In genomic region chr6:166341915-166342292, GRCh38 we compare ENCODE assay signal across 8 cellular contexts. TPM values are rescaled to one million over a fixed set of nuclear protein-coding genes. Genes with fewer than 3 reads are reported as not detected.
DNase-seq lines count a peak whose midpoint lies in the region; ATAC-seq, FAIRE-seq and TF ChIP-seq lines count a peak whose summit lies in the region.

No MANE protein-coding gene starts in this region.

- no peak for TF ChIP-seq POLR2A in K562 (conservative IDR thresholded peaks at IDR 0.05)

- H3K27ac ChIP-seq in BLaER1 treated with 17β-estradiol and CSF1 and Interleukin-3, amounts not matched to agents 10 nM and 100 nM: peak overlapping the region; percentile 95 to 100 (median 97)
- H3K27ac ChIP-seq in KMS-11 (peak overlapping the region; percentile 81), K562 (ENCODE audit: extremely low read depth, low read depth, low read length) (peak overlapping the region; percentile 96), left lung (peak overlapping the region; percentile 90 to 99), thymus (ENCODE audit: low read depth) (peak overlapping the region; percentile 90)

- H3K79me2 ChIP-seq in KMS-11 (ENCODE audit: insufficient read depth, low read depth) (peaks cover 55% of the 10 kb centered on the region), K562 (ENCODE audit: control insufficient read depth, insufficient read depth, low read length) (peaks cover 65% of the 10 kb centered on the region)

- H3K4me3 ChIP-seq in BLaER1 treated with 17β-estradiol and CSF1 and Interleukin-3, amounts not matched to agents 10 nM and 100 nM: peak overlapping the region; percentile 81 to 97 (median 90)
- no peak overlapping the region for H3K4me3 ChIP-seq in KMS-11 (IDR thresholded peaks at IDR 0.05; ENCODE audit: insufficient read depth, low read depth, low read length)
- peak overlapping the region; percentile 98 for H3K4me3 ChIP-seq in K562
- H3K4me3 ChIP-seq in left lung: peak overlapping the region; percentile 78 to 93
- peak overlapping the region; percentile 91 for H3K4me3 ChIP-seq in thymus (ENCODE audit: low read length)

- peak overlapping the region; percentile 87 to 99 (median 96) for H3K9ac ChIP-seq in BLaER1 treated with 17β-estradiol and CSF1 and Interleukin-3, amounts not matched to agents 10 nM and 100 nM
- H3K9ac ChIP-seq in KMS-11 (peak overlapping the region; percentile 99), K562 (ENCODE audit: insufficient read depth in 1 of 2, low read depth in 2 of 2, low read length in 2 of 2) (peak overlapping the region; percentile 96 to 98)

- DNase-seq in K562 (ENCODE audit: extremely low read depth in 1 of 4, low spot score in 3 of 4) (no peak), left lung (no peak), frontal cortex (ENCODE audit: low spot score in 2 of 2) (no peak), foreskin melanocyte (no peak), HuH-7 (ENCODE audit: low spot score) (no peak)

- intact Hi-C loops in K562 (cut with micrococcal nuclease) (loop anchor here (2.0 kb wide), 1 partner anchor 41 kb away; the partner anchor contains the start of gene MPC1), left lung (cut with DNase I) (no loop called here)

- BruUV-seq in K562 (replicated peaks; lab: Mats Ljungman, UMichigan): TSS peak; percentile 69

- peaks cover 51 to 67% (median 59%) of the 10 kb centered on the region in 10 experiments for H3K4me1 ChIP-seq in BLaER1 treated with 17β-estradiol and CSF1 and Interleukin-3, amounts not matched to agents 10 nM and 100 nM
- H3K4me1 ChIP-seq in KMS-11 (ENCODE audit: low read depth, poor library complexity, severe bottlenecking) (peaks cover 21% of the 10 kb centered on the region), K562 (replicated peaks in 1 of 2; ENCODE audit: control insufficient read depth in 2 of 2, insufficient read depth in 2 of 2, low read length in 2 of 2) (peaks cover 10 to 18% of the 10 kb centered on the region in 2 experiments; a peak in 4 of 5 replicates), left lung (peaks cover 10 to 50% of the 10 kb centered on the region in 2 donors), thymus (ENCODE audit: control insufficient read depth, insufficient read depth, low read length) (peaks cover 14% of the 10 kb centered on the region)

- H2AFZ ChIP-seq in KMS-11 (ENCODE audit: low read depth): peak overlapping the region; percentile 92
- H2AFZ ChIP-seq in K562 (ENCODE audit: low read depth, low read length): peak overlapping the region; percentile 100

- POLR2A ChIA-PET in K562 (lab: Yijun Ruan, JAX): interaction anchor here (0.6 to 1.8 kb wide), 2 partner anchors 10 to 42 kb away, joined by 3 to 9 read pairs; no protein-coding TSS in a partner anchor

- CTCF ChIA-PET in K562 (lab: Yijun Ruan, JAX; ENCODE audit: low intra/inter-chr PET ratio): no interaction called here

- TF ChIP-seq EP300 in K562 (IDR thresholded peaks at IDR 0.05; ENCODE audit: low read length): no peak

- WGBS in K562 (ENCODE audit: insufficient coverage, low coverage, missing lambda C conversion rate): 2% methylated on average over 12 of the region's 12 CpGs
- WGBS in thymus: under 1% methylated on average over 12 of the region's 12 CpGs

- ATAC-seq in K562: peak; percentile 6
- peak; percentile 19 for ATAC-seq in left lung

- peak; percentile 19 for FAIRE-seq in K562 (lab: Jason Lieb, UNC)
- FAIRE-seq in frontal cortex (lab: Jason Lieb, UNC): no peak

- peak overlapping the region; percentile 79 to 93 (median 90) for H3K4me2 ChIP-seq in BLaER1 treated with 17β-estradiol and CSF1 and Interleukin-3, amounts not matched to agents 10 nM and 100 nM
- H3K4me2 ChIP-seq in KMS-11 (peak overlapping the region; percentile 82), K562 (ENCODE audit: insufficient read depth, low read length) (peak overlapping the region; percentile 98)

- TF ChIP-seq CTCF in KMS-11 (conservative IDR thresholded peaks at IDR 0.05; ENCODE audit: low read depth, low read length) (no peak), K562 (IDR thresholded peaks at IDR 0.05 in 2 of 3, conservative IDR thresholded peaks at IDR 0.05 in 1 of 3; ENCODE audit: insufficient read depth in 2 of 3, low read depth in 1 of 3, low read length in 3 of 3) (no peak), left lung (IDR thresholded peaks at IDR 0.05) (no peak)

- no peak for TF ChIP-seq RAD21 in K562 (CRISPR knock-in tag; conservative IDR thresholded peaks at IDR 0.05 in 1 of 2, IDR thresholded peaks at IDR 0.05 in 1 of 2)

- no peaks in the 10 kb centered on the region for H3K9me3 ChIP-seq in BLaER1 treated with 17β-estradiol and CSF1 and Interleukin-3, amounts not matched to agents 10 nM and 100 nM (replicated peaks in 1 of 11)
- H3K9me3 ChIP-seq in K562 (replicated peaks; ENCODE audit: control insufficient read depth, insufficient read depth, low read depth, low read length) (no peaks in the 10 kb centered on the region), left lung (no peaks in the 10 kb centered on the region), thymus (ENCODE audit: control insufficient read depth) (no peaks in the 10 kb centered on the region)

- peaks cover 39 to 46% (median 45%) of the 10 kb centered on the region in 11 experiments; a peak in 18 of 22 replicates for H4K20me1 ChIP-seq in BLaER1 treated with 17β-estradiol and CSF1 and Interleukin-3, amounts not matched to agents 10 nM and 100 nM
- H4K20me1 ChIP-seq in KMS-11 (ENCODE audit: insufficient read depth) (0 out of 2 replicates have a peak, but pooled peaks cover 5% of the 10 kb centered on the region), K562 (replicated peaks; ENCODE audit: control insufficient read depth, insufficient read depth, low read length) (peaks cover 21% of the 10 kb centered on the region; the same call in 1 of the 2 replicates)

- H3K9me1 ChIP-seq in K562 (ENCODE audit: control insufficient read depth, insufficient read depth, low read length): peaks cover 17% of the 10 kb centered on the region

- H3K27me3 ChIP-seq in BLaER1 treated with 17β-estradiol and CSF1 and Interleukin-3, amounts not matched to agents 10 nM and 100 nM: no peaks in the 10 kb centered on the region
- H3K27me3 ChIP-seq in KMS-11 (ENCODE audit: insufficient read depth, low read depth) (no peaks in the 10 kb centered on the region), K562 (ENCODE audit: control insufficient read depth in 2 of 2, insufficient read depth in 2 of 2, low read length in 2 of 2) (no peaks in the 10 kb centered on the region), left lung (no peaks in the 10 kb centered on the region), thymus (ENCODE audit: control insufficient read depth, insufficient read depth) (no peaks in the 10 kb centered on the region)

- H3K36me3 ChIP-seq in BLaER1 treated with 17β-estradiol and CSF1 and Interleukin-3, amounts not matched to agents 10 nM and 100 nM: peaks cover 11 to 42% (median 37%) of the 10 kb centered on the region in 11 experiments
- H3K36me3 ChIP-seq in KMS-11 (ENCODE audit: insufficient read depth) (no peaks in the 10 kb centered on the region), K562 (ENCODE audit: control insufficient read depth, insufficient read depth, low read length) (peaks cover 38% of the 10 kb centered on the region), left lung (peaks cover 0 to 11% of the 10 kb centered on the region in 2 donors), thymus (ENCODE audit: control insufficient read depth, insufficient read depth) (peaks cover 12% of the 10 kb centered on the region)

- in situ Hi-C loops in K562 (cut with MboI): no loop called here

RNA-seq across cellular contexts. Expression of gene SFT2D1, which starts 0.4 kb away (rescaled TPM):
- 89.6 and 170 TPM in 2 replicates for total RNA-seq in K562 (2011; cell fraction: chromatin; rRNA removed; ENCODE audit: low replicate concordance)
- 65.9 and 78.2 TPM in 2 replicates for total RNA-seq in K562 (2011; cell fraction: nucleolus; rRNA removed)
- 150 and 228 TPM in 2 replicates for total RNA-seq in K562 (2011; cell fraction: nucleoplasm; rRNA removed)
- total RNA-seq in K562 (2014; rRNA removed) (59.5 and 63.1 TPM in 2 replicates), K562 (2014; rRNA removed; fragmentation: Illumina TruSeq; extraction: Trizol) (67.1 and 75.7 TPM in 2 replicates), K562 (2015; rRNA removed; fragmentation: Illumina TruSeq; extraction: Trizol) (50.1 and 54.4 TPM in 2 replicates), K562 (2021) (68.7 and 81.0 TPM in 2 replicates), left lung (10 to 100 TPM; 51.0 to 63.8 TPM), frontal cortex (20.0 TPM)
- polyA plus RNA-seq in K562 (2011; rRNA removed) (129 and 140 TPM in 2 replicates), K562 (2014; fragmentation: Illumina TruSeq; extraction: Trizol) (80.1 and 81.5 TPM in 2 replicates), K562 (2014; fragmentation: Nextera tagmentation; extraction: Ambion mirVana) (10 to 100 TPM; 73.0 to 74.6 TPM), K562 (2014; rRNA removed) (106 and 111 TPM in 2 replicates), thymus (106 TPM)
- polyA plus RNA-seq in K562 (2011; cell fraction: cytosol; rRNA removed): 67.3 and 111 TPM in 2 replicates
- polyA plus RNA-seq in K562 (2011; cell fraction: nucleus; rRNA removed): 110 and 178 TPM in 2 replicates
- polyA plus RNA-seq in K562 (2012): 76.9 and 85.8 TPM in 2 replicates
- 64.9 and 66.3 TPM in 2 replicates for polyA minus RNA-seq in K562 (2011; rRNA and poly(A)+ RNA removed)
- 18.2 and 18.4 TPM in 2 replicates for polyA minus RNA-seq in K562 (2011; cell fraction: cytosol; rRNA and poly(A)+ RNA removed)
- polyA minus RNA-seq in K562 (2011; cell fraction: nucleus; rRNA and poly(A)+ RNA removed): 37.4 and 67.9 TPM in 2 replicates

RNA-seq across cellular contexts. Expression of gene PRR18, which starts 33.7 kb away (rescaled TPM):
- not detected in 2 replicates for total RNA-seq in K562 (2011; cell fraction: chromatin; rRNA removed; ENCODE audit: low replicate concordance)
- total RNA-seq in K562 (2011; cell fraction: nucleolus; rRNA removed): not detected in 2 replicates
- total RNA-seq in K562 (2011; cell fraction: nucleoplasm; rRNA removed): not detected in 2 replicates
- not detected in 2 replicates for total RNA-seq in K562 (2014; rRNA removed)
- total RNA-seq in K562 (2014; rRNA removed; fragmentation: Illumina TruSeq; extraction: Trizol): not detected in 2 replicates
- total RNA-seq in K562 (2015; rRNA removed; fragmentation: Illumina TruSeq; extraction: Trizol): not detected in 2 replicates
- total RNA-seq in K562 (2021): not detected in 2 replicates
- polyA plus RNA-seq in K562 (2011; rRNA removed): not detected in 2 replicates
- polyA plus RNA-seq in K562 (2011; cell fraction: cytosol; rRNA removed): not detected in 2 replicates
- polyA plus RNA-seq in K562 (2011; cell fraction: nucleus; rRNA removed): not detected in 2 replicates
- polyA plus RNA-seq in K562 (2012): 0.06 TPM in 1 of 2 replicates, not detected in the other
- not detected in 2 replicates for polyA plus RNA-seq in K562 (2014; fragmentation: Illumina TruSeq; extraction: Trizol)
- polyA plus RNA-seq in K562 (2014; fragmentation: Nextera tagmentation; extraction: Ambion mirVana): not detected
- not detected in 2 replicates for polyA plus RNA-seq in K562 (2014; rRNA removed)
- polyA minus RNA-seq in K562 (2011; rRNA and poly(A)+ RNA removed): not detected in 2 replicates
- polyA minus RNA-seq in K562 (2011; cell fraction: cytosol; rRNA and poly(A)+ RNA removed): not detected in 2 replicates
- not detected in 2 replicates for polyA minus RNA-seq in K562 (2011; cell fraction: nucleus; rRNA and poly(A)+ RNA removed)
- under 1 TPM; 0.09 to 0.94 TPM for total RNA-seq in left lung
- polyA plus RNA-seq in thymus: 0.09 TPM
- under 0.01 TPM for total RNA-seq in frontal cortex

RNA-seq across cellular contexts. Expression of gene MPC1, which starts 40.8 kb away (rescaled TPM):
- 21.5 and 61.7 TPM in 2 replicates for total RNA-seq in K562 (2011; cell fraction: chromatin; rRNA removed; ENCODE audit: low replicate concordance)
- 19.8 and 26.6 TPM in 2 replicates for total RNA-seq in K562 (2011; cell fraction: nucleolus; rRNA removed)
- total RNA-seq in K562 (2011; cell fraction: nucleoplasm; rRNA removed): 29.1 and 45.8 TPM in 2 replicates
- total RNA-seq in K562 (2014; rRNA removed) (78.6 and 97.7 TPM in 2 replicates), K562 (2014; rRNA removed; fragmentation: Illumina TruSeq; extraction: Trizol) (132 and 145 TPM in 2 replicates), K562 (2015; rRNA removed; fragmentation: Illumina TruSeq; extraction: Trizol) (141 and 149 TPM in 2 replicates), K562 (2021) (103 and 110 TPM in 2 replicates), left lung (10 to 100 TPM; 51.4 to 56.7 TPM), frontal cortex (69.7 TPM)
- polyA plus RNA-seq in K562 (2011; rRNA removed) (115 and 138 TPM in 2 replicates), K562 (2014; fragmentation: Illumina TruSeq; extraction: Trizol) (148 and 185 TPM in 2 replicates), K562 (2014; fragmentation: Nextera tagmentation; extraction: Ambion mirVana) (100 to 1,000 TPM; 138 to 144 TPM), K562 (2014; rRNA removed) (113 and 114 TPM in 2 replicates), thymus (106 TPM)
- polyA plus RNA-seq in K562 (2011; cell fraction: cytosol; rRNA removed): 100 and 103 TPM in 2 replicates
- 48.3 and 68.3 TPM in 2 replicates for polyA plus RNA-seq in K562 (2011; cell fraction: nucleus; rRNA removed)
- 93.8 and 104 TPM in 2 replicates for polyA plus RNA-seq in K562 (2012)
- 54.6 and 59.0 TPM in 2 replicates for polyA minus RNA-seq in K562 (2011; rRNA and poly(A)+ RNA removed)
- polyA minus RNA-seq in K562 (2011; cell fraction: cytosol; rRNA and poly(A)+ RNA removed): 18.7 and 38.7 TPM in 2 replicates
- polyA minus RNA-seq in K562 (2011; cell fraction: nucleus; rRNA and poly(A)+ RNA removed): 5.8 and 14.9 TPM in 2 replicates
